In the genomic region with DNA sequence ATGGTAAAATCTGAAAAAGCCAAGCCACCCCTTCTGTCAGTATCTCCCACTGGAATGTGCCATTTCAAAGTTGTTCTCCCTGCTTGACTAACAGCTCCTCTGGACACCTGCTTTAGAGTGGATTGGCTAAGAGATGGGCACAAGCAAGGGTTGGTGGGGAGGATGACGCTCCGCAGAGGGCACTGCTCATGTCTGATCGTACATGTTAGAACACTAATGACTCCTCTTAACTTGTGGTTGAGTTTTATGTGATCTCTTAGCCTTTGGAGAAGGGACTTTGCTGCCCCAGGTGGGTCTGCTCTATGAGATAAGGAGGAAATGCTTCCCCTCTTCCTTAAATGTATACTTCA, we compare ENCODE assay signal across 1 cellular context.
A peak's percentile ranks its signal among the peaks of the same experiment; 100 is the strongest.
TF ChIP-seq lines count a peak whose summit lies in the region.

No MANE protein-coding gene starts in this region.

TF ChIP-seq in K562, 482 proteins besides CTCF, POLR2A, EP300 and RAD21:
- no peak for TF ChIP-seq YY1 (IDR thresholded peaks at IDR 0.05; ENCODE audit: borderline replicate concordance in 1 of 3, control insufficient read depth in 1 of 3, extremely low read depth in 1 of 3, insufficient read depth in 3 of 3, insufficient read length in 1 of 3, insufficient replicate concordance in 2 of 3, low read depth in 1 of 3, low read length in 2 of 3)
- peak; percentile 39; the same call in 1 of the 2 replicates for TF ChIP-seq TCF3 (CRISPR knock-in tag; IDR thresholded peaks at IDR 0.05)
- no peak for TF ChIP-seq ZNF707 (CRISPR knock-in tag; conservative IDR thresholded peaks at IDR 0.05)
- TF ChIP-seq ARID1B (IDR thresholded peaks at IDR 0.05), result 0 out of 2 replicates have a peak, but pooled peaks have one; percentile 8
- TF ChIP-seq TEAD4 (IDR thresholded peaks at IDR 0.05; ENCODE audit: low read length), result peak; percentile 48; the same call in 1 of the 2 replicates
- TF ChIP-seq TEAD4 (CRISPR knock-in tag; IDR thresholded peaks at IDR 0.05; ENCODE audit: borderline replicate concordance), result no peak
- TF ChIP-seq TAL1 (IDR thresholded peaks at IDR 0.05), result peak; percentile 30; the same call in 1 of the 2 replicates
- TF ChIP-seq CBFA2T3 (IDR thresholded peaks at IDR 0.05), result peak; percentile 55; the same call in 1 of the 2 replicates
- TF ChIP-seq CBFA2T2 (conservative IDR thresholded peaks at IDR 0.05), result peak; percentile 25; the same call in 1 of the 2 replicates
